ENCODE assay signal across 10 cellular contexts in the genomic region with DNA sequence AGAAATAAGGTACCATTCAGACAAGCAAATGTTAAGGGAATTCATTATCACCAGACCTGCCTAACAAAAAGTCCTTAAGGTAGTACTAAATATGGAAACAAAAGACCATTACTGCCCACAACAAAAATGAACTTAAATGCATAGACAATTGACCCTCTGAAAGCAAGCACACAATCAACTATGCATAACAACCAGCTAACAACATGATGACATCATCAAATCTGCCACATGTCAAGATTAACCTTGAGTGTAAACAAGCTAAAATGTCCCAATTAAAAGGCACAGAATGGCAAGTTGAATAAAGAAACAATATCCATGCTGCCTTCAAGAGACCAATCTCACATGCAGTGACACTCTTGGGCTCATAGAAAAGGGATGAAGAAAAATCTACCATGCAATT.
"Had no signal": no experiment of that assay in that cellular context is flagged by ENCODE, and none has a peak within 500 bp of the region (broad histone marks: within the 10 kb centered on the region; RNA-seq: fewer than 3 reads in every experiment).

No MANE protein-coding gene starts in this region.

- H2AFZ ChIP-seq: GM23338 had no signal

- H3K9ac ChIP-seq: KMS-11 had no signal

- DNase-seq: H9, HCEC 1CT, HFFc6, Karpas-422, KBM-7 had no signal

- H3K4me2 ChIP-seq: GM23338, KMS-11 had no signal

- ATAC-seq: GM23338 had no signal

- FAIRE-seq: H1, H54 had no signal

- H3K4me3 ChIP-seq: GM23338 had no signal

- H3K27ac ChIP-seq: HL-60, KMS-11 had no signal
